In genomic region chr18:62784338-62784965, GRCh38 we compare ENCODE assay signal across 9 cellular contexts.
DNase-seq lines count a peak whose midpoint lies in the region; ATAC-seq and TF ChIP-seq lines count a peak whose summit lies in the region.
"Had no signal": no experiment of that assay in that cellular context is flagged by ENCODE, and none has a peak within 500 bp of the region (broad histone marks: within the 10 kb centered on the region; RNA-seq: fewer than 3 reads in every experiment).

No MANE protein-coding gene starts in this region.

- no peaks in the 10 kb centered on the region for H3K27me3 ChIP-seq in heart left ventricle
- no peaks in the 10 kb centered on the region for H3K27me3 ChIP-seq in right atrium auricular region
- H3K27me3 ChIP-seq in dorsolateral prefrontal cortex = no peaks in the 10 kb centered on the region
- no peaks in the 10 kb centered on the region for H3K27me3 ChIP-seq in uterus

- intact Hi-C loops in heart left ventricle (cut with DNase I) (no loop called here), dorsolateral prefrontal cortex (cut with DNase I) (no loop called here), uterus (cut with DNase I; ENCODE audit: low total_unique reads) (no loop called here)

- no peak for TF ChIP-seq CTCF in heart left ventricle (IDR thresholded peaks at IDR 0.05)
- no peak for TF ChIP-seq CTCF in right atrium auricular region (IDR thresholded peaks at IDR 0.05)
- TF ChIP-seq CTCF in NB4 (IDR thresholded peaks at IDR 0.05; ENCODE audit: low read depth, low read length) = no peak
- TF ChIP-seq CTCF in dorsolateral prefrontal cortex (IDR thresholded peaks at IDR 0.05 in 54 of 56, conservative IDR thresholded peaks at IDR 0.05 in 2 of 56; ENCODE audit: low read depth in 1 of 56, partially characterized antibody in 56 of 56) = no peak
- TF ChIP-seq CTCF in uterus (IDR thresholded peaks at IDR 0.05) = no peak

- H3K27ac ChIP-seq in heart left ventricle (peak overlapping the region in 8 of 12 donors; percentile 5 to 44 (median 26)), right atrium auricular region (peak overlapping the region in 1 of 2 donors; percentile 30), dorsolateral prefrontal cortex (peak overlapping the region; percentile 70 to 97 (median 90)), uterus (peak overlapping the region; percentile 69 to 82)

- peak overlapping the region in 1 of 12 donors; percentile 9 for H3K4me3 ChIP-seq in heart left ventricle
- H3K4me3 ChIP-seq in right atrium auricular region = no peak overlapping the region
- no peak overlapping the region for H3K4me3 ChIP-seq in NB4 (ENCODE audit: low read depth, low read length)
- peak overlapping the region in 44 of 59 donors; percentile 1 to 58 (median 30) for H3K4me3 ChIP-seq in dorsolateral prefrontal cortex
- no peak overlapping the region for H3K4me3 ChIP-seq in uterus

- no peak for TF ChIP-seq POLR2A in heart left ventricle (IDR thresholded peaks at IDR 0.05)
- TF ChIP-seq POLR2A in NB4 (IDR thresholded peaks at IDR 0.05; ENCODE audit: extremely low read depth, insufficient read length) = no peak
- TF ChIP-seq POLR2A in uterus (IDR thresholded peaks at IDR 0.05) = no peak

- DNase-seq in heart left ventricle = no peak
- DNase-seq in right atrium auricular region (ENCODE audit: low spot score) = no peak
- DNase-seq in NB4 (ENCODE audit: low read depth) = peak; percentile 35
- DNase-seq in dorsolateral prefrontal cortex = no peak
- DNase-seq in uterus = no peak
- no peak for DNase-seq in stimulated activated CD4-positive, alpha-beta T cell treated with anti-CD3 and anti-CD28 coated beads, Interleukin-12 subunit alpha, Interleukin-12 subunit beta, amount 100 ng/mL, for 4 hours
- no peak for DNase-seq in amygdala (lab: John Stamatoyannopoulos, UW)
- no peak for DNase-seq in SHP77 (lab: John Stamatoyannopoulos, UW)
- DNase-seq: NCI-H524 treated with DMSO at 0.1 percent for 48 hours had no signal

- no peaks in the 10 kb centered on the region for H3K36me3 ChIP-seq in heart left ventricle
- H3K36me3 ChIP-seq in right atrium auricular region = no peaks in the 10 kb centered on the region
- no peaks in the 10 kb centered on the region for H3K36me3 ChIP-seq in uterus

- peaks cover 0 to 30% (median 11%) of the 10 kb centered on the region in 12 donors for H3K4me1 ChIP-seq in heart left ventricle
- H3K4me1 ChIP-seq in right atrium auricular region = peaks cover 0 to 11% of the 10 kb centered on the region in 2 donors
- H3K4me1 ChIP-seq in uterus = peaks cover 0 to 12% of the 10 kb centered on the region in 2 donors

- peak in 1 of 4 donors; percentile 22 for ATAC-seq in heart left ventricle

- H3K9me3 ChIP-seq in heart left ventricle (no peaks in the 10 kb centered on the region), right atrium auricular region (no peaks in the 10 kb centered on the region), uterus (no peaks in the 10 kb centered on the region)

- 69 to 82% (median 77%) methylated on average over 4 of the region's 4 CpGs for WGBS in heart left ventricle, 4 donors

Comparison
In these comparisons a context has a peak if more than half of its experiments do, and no peak if none do; other contexts are left out.
1. H3K4me3 ChIP-seq: peak in dorsolateral prefrontal cortex (44 of 59); none in right atrium auricular region (0 of 2), NB4 (single experiment) and uterus (0 of 2).